8 cellular contexts compared by ENCODE assay signal in the genomic region with DNA sequence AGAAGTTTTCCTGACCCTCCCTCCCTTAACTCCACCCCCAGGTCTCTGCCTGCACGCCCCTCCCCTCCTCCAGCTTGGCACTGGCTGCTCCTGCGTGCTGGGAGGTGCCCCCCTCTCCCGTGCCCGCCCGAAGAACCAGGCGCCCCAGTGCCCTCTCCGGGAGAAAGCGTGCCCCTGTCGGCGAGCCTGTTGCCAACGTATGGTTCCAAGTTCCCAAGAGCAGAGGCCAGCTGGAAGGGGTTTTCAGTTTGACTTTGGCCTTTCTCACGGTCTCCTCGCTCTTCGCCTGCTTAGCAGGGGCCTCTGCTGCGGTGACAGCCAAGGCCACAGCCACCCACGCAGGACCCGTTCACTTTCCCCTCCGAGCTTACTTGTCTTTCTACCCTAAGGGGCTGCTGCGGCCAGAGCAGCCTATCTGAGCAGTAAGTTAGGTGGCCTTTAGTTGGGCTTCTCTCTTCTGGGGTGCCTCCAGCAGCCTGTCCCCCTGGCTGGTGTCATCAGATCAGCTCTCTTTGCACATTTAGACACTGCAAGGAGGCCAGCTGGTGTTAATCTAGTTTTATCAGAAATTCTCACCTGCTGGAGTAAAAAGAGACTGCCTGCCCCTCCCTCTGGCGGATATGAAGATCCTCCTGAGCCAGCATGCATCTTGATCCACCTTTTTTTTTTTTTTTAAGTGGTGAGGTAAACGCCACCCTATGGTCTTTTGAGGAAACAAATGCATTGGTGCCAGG. TPM values are rescaled to one million over a fixed set of nuclear protein-coding genes. Genes with fewer than 3 reads are reported as not detected.
DNase-seq lines count a peak whose midpoint lies in the region; ATAC-seq, FAIRE-seq and TF ChIP-seq lines count a peak whose summit lies in the region.

No MANE protein-coding gene starts in this region.

- POLR2A ChIA-PET in A673 (lab: Charles Lee; ENCODE audit: low non-redundant PET) (no interaction called here), GM12878 (lab: Charles Lee) (interaction anchor here (0.7 kb wide), 1 partner anchor 1581 kb away, joined by 3 read pairs; no protein-coding TSS in a partner anchor)

- TF ChIP-seq CTCF in A673 (conservative IDR thresholded peaks at IDR 0.05; ENCODE audit: low read depth, low read length) (no peak), GM13976 (IDR thresholded peaks at IDR 0.05; ENCODE audit: borderline replicate concordance, control extremely low read depth, extremely low read depth, insufficient read depth, missing control alignments) (no peak), GM12878 (IDR thresholded peaks at IDR 0.05 in 2 of 3, conservative IDR thresholded peaks at IDR 0.05 in 1 of 3; ENCODE audit: control insufficient read depth in 2 of 3, extremely low read depth in 1 of 3, insufficient read depth in 1 of 3, low read depth in 3 of 3, low read length in 3 of 3) (peak in 1 of 3 experiments; percentile 4; a peak in 1 of 6 replicates)

- SMC1A ChIA-PET in GM12878 (lab: Charles Lee; ENCODE audit: uncharacterized antibody, unreplicated experiment): interaction anchor here (0.6 to 1.6 kb wide), 3 partner anchors 17 to 193 kb away, joined by 3 to 4 read pairs (median 3); no protein-coding TSS in a partner anchor

- H3K9ac ChIP-seq in GM12878 (ENCODE audit: control insufficient read depth, insufficient read depth, low read length): no peak overlapping the region

- H3K4me3 ChIP-seq in A673 (ENCODE audit: low read depth, low read length, poor library complexity, severe bottlenecking): peak overlapping the region; percentile 40
- 0 out of 2 replicates have a peak overlapping the region, but pooled peaks have one; percentile 48 for H3K4me3 ChIP-seq in GM12878
- peak overlapping the region in 1 of 2 donors; percentile 59 for H3K4me3 ChIP-seq in small intestine (ENCODE audit: low read depth in 1 of 2, low read length in 2 of 2)

- H3K27me3 ChIP-seq in A673 (replicated peaks; ENCODE audit: insufficient read depth, low read depth, low read length, poor library complexity) (peaks cover 37% of the 10 kb centered on the region), GM12878 (replicated peaks in 1 of 2; ENCODE audit: control insufficient read depth in 2 of 2, insufficient read depth in 2 of 2, low read length in 1 of 2) (peaks cover 11 to 12% of the 10 kb centered on the region in 2 experiments; a peak in 3 of 4 replicates), small intestine (ENCODE audit: control insufficient read depth in 2 of 2, insufficient read depth in 2 of 2, low read length in 2 of 2) (peaks cover 0 to 4% of the 10 kb centered on the region in 2 donors)

- no peaks in the 10 kb centered on the region for H4K20me1 ChIP-seq in GM12878 (ENCODE audit: control insufficient read depth, insufficient read depth)

- H3K9me3 ChIP-seq in A673 (ENCODE audit: low read depth, low read length, poor library complexity, severe bottlenecking) (no peaks in the 10 kb centered on the region), GM12878 (replicated peaks; ENCODE audit: control insufficient read depth, insufficient read depth, low read length) (no peaks in the 10 kb centered on the region), small intestine (ENCODE audit: control insufficient read depth, low read depth) (no peaks in the 10 kb centered on the region)

- intact Hi-C loops in A673 (cut with micrococcal nuclease; ENCODE audit: unreplicated experiment): loop anchor here (5.0 kb wide), 1 partner anchor 277 kb away; no protein-coding TSS in a partner anchor
- intact Hi-C loops in GM12878 (cut with micrococcal nuclease; ENCODE audit: unreplicated experiment): loop anchor here (5.0 kb wide), 2 partner anchors 57 to 277 kb away; no protein-coding TSS in a partner anchor

- CTCF ChIA-PET in A673 (lab: Charles Lee): interaction anchor here (1.0 to 1.4 kb wide), 2 partner anchors 9 to 59 kb away, joined by 3 read pairs; no protein-coding TSS in a partner anchor
- CTCF ChIA-PET in GM12878 (lab: Yijun Ruan, JAX): interaction anchor here (0.9 to 1.6 kb wide), 4 partner anchors 9 to 278 kb away, joined by 3 to 8 read pairs (median 4); no protein-coding TSS in a partner anchor

- WGBS in GM12878 (ENCODE audit: insufficient coverage, insufficient replicate concordance, low lambda C conversion rate, missing lambda C conversion rate): 4% methylated on average over 21 of the region's 21 CpGs
- 1 to 7% (median 3%) methylated on average over 11 to 21 of the region's 21 CpGs for WGBS in small intestine, 3 donors

- ATAC-seq in GM12878: peak; percentile 52
- no peak for ATAC-seq in GM19455 (IDR thresholded peaks at IDR 0.05; ENCODE audit: unreplicated experiment)
- no peak for ATAC-seq in HG02981 (IDR thresholded peaks at IDR 0.05; ENCODE audit: unreplicated experiment)

- H3K27ac ChIP-seq in A673 (ENCODE audit: low read depth, low read length, poor library complexity, severe bottlenecking) (no peak overlapping the region), GM12878 (ENCODE audit: control insufficient read depth, insufficient read depth) (no peak overlapping the region), small intestine (ENCODE audit: low read depth in 1 of 2, low read length in 1 of 2) (no peak overlapping the region)

- BruUV-seq in A673 (replicated peaks; lab: Mats Ljungman, UMichigan): no TSS peak
- BruUV-seq in GM12878 (replicated peaks; lab: Mats Ljungman, UMichigan): no TSS peak

- no peak for TF ChIP-seq RAD21 in GM12878 (IDR thresholded peaks at IDR 0.05; ENCODE audit: insufficient read depth, low read depth, low read length)

- no peak overlapping the region for H2AFZ ChIP-seq in GM12878 (ENCODE audit: control insufficient read depth, low read depth, low read length)

- H3K36me3 ChIP-seq in A673 (ENCODE audit: insufficient read depth, low read length, poor library complexity, severe bottlenecking): no peaks in the 10 kb centered on the region
- no peaks in the 10 kb centered on the region for H3K36me3 ChIP-seq in GM12878 (ENCODE audit: control insufficient read depth in 2 of 2, insufficient read depth in 2 of 2, low read length in 1 of 2)
- no peaks in the 10 kb centered on the region for H3K36me3 ChIP-seq in small intestine (ENCODE audit: control insufficient read depth in 2 of 2, insufficient read depth in 2 of 2, low read length in 2 of 2)

- FAIRE-seq in GM12878 (lab: Jason Lieb, UNC) (peak; percentile 47), small intestine (lab: Jason Lieb, UNC) (no peak)

- RAD21 ChIA-PET in GM12878 (lab: Charles Lee; ENCODE audit: unreplicated experiment): interaction anchor here (1.1 kb wide), 1 partner anchor 17 kb away, joined by 3 read pairs; no protein-coding TSS in a partner anchor

- no peaks in the 10 kb centered on the region for H3K79me2 ChIP-seq in GM12878 (ENCODE audit: control insufficient read depth, insufficient read depth, low read length)

- peaks cover 12% of the 10 kb centered on the region for H3K4me1 ChIP-seq in A673 (ENCODE audit: insufficient read depth, low read length, poor library complexity, severe bottlenecking)
- H3K4me1 ChIP-seq in GM12878 (ENCODE audit: control insufficient read depth, insufficient read depth, low read length): peaks cover 9% of the 10 kb centered on the region
- peaks cover 2 to 8% of the 10 kb centered on the region in 2 donors for H3K4me1 ChIP-seq in small intestine (ENCODE audit: control insufficient read depth in 2 of 2, insufficient read depth in 1 of 2, low read depth in 1 of 2, low read length in 1 of 2)

- no peak for TF ChIP-seq EP300 in GM12878 (IDR thresholded peaks at IDR 0.05; ENCODE audit: borderline replicate concordance in 1 of 2, control insufficient read depth in 1 of 2, low read depth in 2 of 2, low read length in 2 of 2)

- no peak for TF ChIP-seq POLR2A in GM12878 (IDR thresholded peaks at IDR 0.05; ENCODE audit: low read depth, low read length)

- 0 out of 2 replicates have a peak overlapping the region, but pooled peaks have one; percentile 12 for H3K4me2 ChIP-seq in GM12878 (ENCODE audit: control insufficient read depth, insufficient read depth)

- DNase-seq in A673 (ENCODE audit: low spot score): no peak
- peak; percentile 74 for DNase-seq in GM13976 (ENCODE audit: low spot score)
- peak; percentile 89 for DNase-seq in NCI-H2171 treated with DMSO at 0.1 percent for 48 hours (lab: John Stamatoyannopoulos, UW)
- DNase-seq in GM12878 (ENCODE audit: low read depth, low spot score): no peak
- peak; percentile 60 for DNase-seq in iPS-NIHi11 (ENCODE audit: low spot score)
- peak; percentile 60 for DNase-seq in small intestine

- in situ Hi-C loops in GM13976 (cut with MboI; ENCODE audit: low sequenced_read_pairs, unreplicated experiment): no loop called here
- in situ Hi-C loops in GM12878 (cut with MboI): no loop called here

TF ChIP-seq in GM12878, 131 proteins besides CTCF, POLR2A, EP300 and RAD21 (continues in another document):
- TF ChIP-seq KDM1A (IDR thresholded peaks at IDR 0.05; ENCODE audit: borderline replicate concordance) (no peak), NR2C1 (IDR thresholded peaks at IDR 0.05) (no peak), RBBP5 (conservative IDR thresholded peaks at IDR 0.05) (no peak), GATAD2B (conservative IDR thresholded peaks at IDR 0.05; ENCODE audit: low read depth) (peak; percentile 58), SREBF2 (IDR thresholded peaks at IDR 0.05; ENCODE audit: low read length) (no peak), POLR2AphosphoS5 (IDR thresholded peaks at IDR 0.05; ENCODE audit: low read length) (no peak), RELA (IDR thresholded peaks at IDR 0.05; ENCODE audit: borderline replicate concordance, partially characterized antibody) (no peak), RCOR1 (conservative IDR thresholded peaks at IDR 0.05; ENCODE audit: low read depth, low read length) (no peak)

RNA-seq across cellular contexts. Expression of a gene that starts 1.5 kb away (rescaled TPM):
- total RNA-seq in A673 (2021) (0.04 and 0.54 TPM in 2 replicates), GM12878 (2014; rRNA removed) (under 0.01 TPM in 1 of 2 replicates, not detected in the other), GM12878 (2014; rRNA removed; fragmentation: Illumina TruSeq; extraction: Trizol) (not detected in 2 replicates), GM12878 (2021) (0.10 TPM in 1 of 2 replicates, not detected in the other)
- total RNA-seq in GM12878 (2013; cell fraction: nucleolus; rRNA removed): 1.6 and 1.7 TPM in 2 replicates
- polyA plus RNA-seq in GM12878 (2011; ENCODE audit: low read depth): 0.03 TPM
- polyA plus RNA-seq in GM12878 (2011; rRNA removed) (0.15 and 0.17 TPM in 2 replicates), GM12878 (2014; fragmentation: Illumina TruSeq; extraction: Trizol) (0.01 TPM in 1 of 2 replicates, not detected in the other), GM12878 (2014; fragmentation: Nextera tagmentation; extraction: Ambion mirVana) (not detected), GM12878 (2014; rRNA removed) (0.03 and 0.09 TPM in 2 replicates), GM12878 (2016; fragmentation: Nextera tagmentation; extraction: Ambion mirVana) (not detected), small intestine (1 to 10 TPM in 1 of 3 donors, under 1 TPM in 2; under 0.01 to 9.6 (median under 0.01) TPM)
- 0.08 and 0.09 TPM in 2 replicates for polyA plus RNA-seq in GM12878 (2011; cell fraction: cytosol; rRNA removed)
- 0.53 and 0.94 TPM in 2 replicates for polyA plus RNA-seq in GM12878 (2011; cell fraction: nucleus; rRNA removed)
- polyA plus RNA-seq in GM12878 (2012): 0.04 and 0.24 TPM in 2 replicates
- polyA minus RNA-seq in GM12878 (2011; rRNA and poly(A)+ RNA removed): 0.05 and 0.15 TPM in 2 replicates
- not detected in 2 replicates for polyA minus RNA-seq in GM12878 (2011; cell fraction: cytosol; rRNA and poly(A)+ RNA removed)
- 0.12 and 0.19 TPM in 2 replicates for polyA minus RNA-seq in GM12878 (2011; cell fraction: nucleus; rRNA and poly(A)+ RNA removed)

Comparison
In these comparisons a context has a peak if more than half of its experiments do, and no peak if none do; other contexts are left out.
1. DNase-seq: peak in GM13976 (single experiment), NCI-H2171 treated with DMSO at 0.1 percent for 48 hours (single experiment), iPS-NIHi11 (single experiment) and small intestine (single experiment); none in A673 (single experiment) and GM12878 (single experiment).